ENCODE assay signal across 24 cellular contexts in the genomic region with DNA sequence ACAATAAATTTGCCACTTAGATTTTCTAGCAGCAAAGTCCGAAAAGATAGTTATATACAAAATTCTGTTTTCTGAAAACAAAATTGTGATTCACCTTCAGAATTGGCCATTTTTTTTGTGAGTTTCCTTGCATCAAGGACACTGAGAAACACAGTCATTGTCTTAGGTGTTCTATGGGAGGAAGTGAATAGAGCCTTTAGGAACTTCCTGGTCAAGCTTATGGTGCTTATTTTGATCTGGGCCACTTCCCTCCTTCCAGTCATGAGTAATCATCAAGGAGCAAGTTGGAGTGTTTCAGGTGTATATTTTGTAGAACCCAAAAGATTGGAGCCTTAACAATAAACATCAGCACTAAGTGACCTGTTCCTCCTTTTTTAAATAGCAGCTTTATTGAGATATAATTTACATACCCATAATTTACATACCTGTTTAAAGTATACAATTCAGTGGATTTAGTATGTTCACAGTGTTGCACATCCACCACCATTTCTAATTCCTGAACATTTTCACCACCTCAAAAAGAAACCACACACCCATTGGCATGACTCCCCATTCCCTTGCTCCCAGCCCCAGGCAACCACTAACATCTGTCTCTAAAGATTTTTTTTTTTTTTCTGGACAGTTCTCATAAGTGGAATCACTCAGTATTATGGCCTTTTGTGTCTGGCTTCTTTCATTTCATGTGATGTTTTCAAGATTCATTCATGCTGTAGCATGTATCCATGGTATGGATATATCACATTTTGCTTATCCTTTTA. TPM values are rescaled to one million over a fixed set of nuclear protein-coding genes. Genes with fewer than 3 reads are reported as not detected.
DNase-seq lines count a peak whose midpoint lies in the region; ATAC-seq, FAIRE-seq and TF ChIP-seq lines count a peak whose summit lies in the region.
"Had no signal": no experiment of that assay in that cellular context is flagged by ENCODE, and none has a peak within 500 bp of the region (broad histone marks: within the 10 kb centered on the region; RNA-seq: fewer than 3 reads in every experiment).

No MANE protein-coding gene starts in this region.

- POLR2A ChIA-PET in endothelial cell of umbilical vein (lab: Charles Lee): no interaction called here

- H3K9me1 ChIP-seq in endothelial cell of umbilical vein (replicated peaks; ENCODE audit: control insufficient read depth, extremely low read depth, insufficient read depth, low read length): no peaks in the 10 kb centered on the region

- peak overlapping the region; percentile 53 for H3K4me2 ChIP-seq in endothelial cell of umbilical vein (ENCODE audit: insufficient read depth, low read length)

- no peaks in the 10 kb centered on the region for H3K9me3 ChIP-seq in endothelial cell of umbilical vein (replicated peaks; ENCODE audit: control insufficient read depth, insufficient read depth, low read length)
- H3K9me3 ChIP-seq: Peyer's patch, SJSA1 had no signal

- H3K27me3 Mint-ChIP-seq in activated T-cell treated with anti-CD3 and anti-CD28 coated beads, Interleukin-2, amount 50 U/mL, for 72 hours (ENCODE audit: low read depth): no peaks in the 10 kb centered on the region

- H3K9ac ChIP-seq in endothelial cell of umbilical vein (replicated peaks; ENCODE audit: extremely low read depth, insufficient read depth, low read length): no peak overlapping the region

- H3K36me3 ChIP-seq in endothelial cell of umbilical vein (ENCODE audit: control insufficient read depth in 2 of 2, extremely low read depth in 1 of 2, insufficient read depth in 2 of 2, low read length in 2 of 2): peaks cover 5 to 27% of the 10 kb centered on the region in 2 experiments

- H3K79me2 ChIP-seq in endothelial cell of umbilical vein (ENCODE audit: control insufficient read depth, insufficient read depth, low read length): no peaks in the 10 kb centered on the region

- dilution Hi-C loops in endothelial cell of umbilical vein (cut with MboI; ENCODE audit: extremely low pct_ligation_motif_present, low sequenced_read_pairs): no loop called here

- no TSS peak for BruUV-seq in endothelial cell of umbilical vein (replicated peaks; lab: Mats Ljungman, UMichigan)

- TF ChIP-seq POLR2A in endothelial cell of umbilical vein (IDR thresholded peaks at IDR 0.05; ENCODE audit: low read depth, low read length): no peak

- CTCF ChIA-PET in endothelial cell of umbilical vein (lab: Charles Lee): interaction anchor here (0.7 to 1.4 kb wide), 3 partner anchors 17 to 59 kb away, joined by 3 to 6 read pairs (median 3); no protein-coding TSS in a partner anchor

- intact Hi-C loops in endothelial cell of umbilical vein (cut with micrococcal nuclease) (no loop called here), left cardiac atrium (cut with DNase I) (no loop called here)

- no peak overlapping the region for H2AFZ ChIP-seq in endothelial cell of umbilical vein (ENCODE audit: low read depth, low read length)

- no peaks in the 10 kb centered on the region for H4K20me1 ChIP-seq in endothelial cell of umbilical vein (replicated peaks; ENCODE audit: control insufficient read depth, extremely low read depth, insufficient read depth, low read length)

- FAIRE-seq in endothelial cell of umbilical vein (lab: Jason Lieb, UNC): peak; percentile 79
- FAIRE-seq: GM12891, H54, K562 had no signal

- no peaks in the 10 kb centered on the region for H3K4me1 Mint-ChIP-seq in activated T-cell treated with anti-CD3 and anti-CD28 coated beads, Interleukin-2, amount 50 U/mL, for 72 hours (ENCODE audit: low read depth)

- no peak overlapping the region for H3K27ac ChIP-seq in endothelial cell of umbilical vein (ENCODE audit: insufficient read depth, low read depth, low read length)
- H3K27ac ChIP-seq: Peyer's patch, SJSA1 had no signal

- ATAC-seq in activated T-cell treated with anti-CD3 and anti-CD28 coated beads, Interleukin-2, amount 50 U/mL, for 72 hours (replicated peaks in 1 of 2): no peak
- no peak for ATAC-seq in left cardiac atrium
- no peak for ATAC-seq in HG02642 (IDR thresholded peaks at IDR 0.05; ENCODE audit: poor library complexity, unreplicated experiment)
- ATAC-seq: K562, Right ventricle myocardium inferior had no signal

- H3K36me3 Mint-ChIP-seq in activated T-cell treated with anti-CD3 and anti-CD28 coated beads, Interleukin-2, amount 50 U/mL, for 72 hours (ENCODE audit: insufficient read depth in 2 of 2): peaks cover 18 to 41% of the 10 kb centered on the region in 2 donors

- peaks cover 17% of the 10 kb centered on the region for H3K4me1 ChIP-seq in endothelial cell of umbilical vein (ENCODE audit: control insufficient read depth, extremely low read depth, insufficient read depth, low read length)
- H3K4me1 ChIP-seq: Peyer's patch, SJSA1 had no signal

- no peak overlapping the region for H3K4me3 ChIP-seq in endothelial cell of umbilical vein (replicated peaks in 1 of 3; ENCODE audit: insufficient read depth in 1 of 3, low read depth in 1 of 3, low read length in 3 of 3)
- H3K4me3 ChIP-seq: K562, Peyer's patch, SJSA1 had no signal

- DNase-seq in activated T-cell treated with anti-CD3 and anti-CD28 coated beads, Interleukin-2, amount 50 U/mL, for 72 hours: no peak
- no peak for DNase-seq in activated T-cell treated with anti-CD3 and anti-CD28 coated beads, Interleukin-2, amount 50 U/mL, for 48 hours
- DNase-seq in M059J (ENCODE audit: low read depth) (peak; percentile 19), endothelial cell of umbilical vein (ENCODE audit: low read depth, low spot score) (peak; percentile 25), myocyte (ENCODE audit: low read depth) (peak; percentile 65), occipital lobe (lab: John Stamatoyannopoulos, UW) (no peak), left cardiac atrium (no peak)
- DNase-seq: 8988T, DMS79 treated with DMSO at 0.1 percent for 48 hours, NCI-H1092 treated with DMSO at 0.1 percent for 48 hours, NCI-H1436 treated with DMSO at 0.1 percent for 48 hours, NCI-H2029, NCI-H2227 treated with DMSO at 0.1 percent for 48 hours, NCI-H510A treated with DMSO at 0.1 percent for 48 hours, NCI-H774, Peyer's patch had no signal

- H3K4me3 Mint-ChIP-seq in activated T-cell treated with anti-CD3 and anti-CD28 coated beads, Interleukin-2, amount 50 U/mL, for 72 hours: no peak overlapping the region
- H3K4me3 Mint-ChIP-seq: CD14-positive monocyte had no signal

- no peak for TF ChIP-seq CTCF in endothelial cell of umbilical vein (IDR thresholded peaks at IDR 0.05; ENCODE audit: extremely low read depth in 1 of 2, insufficient read depth in 1 of 2, low read depth in 1 of 2, low read length in 2 of 2)

- H3K27me3 ChIP-seq in endothelial cell of umbilical vein (ENCODE audit: control insufficient read depth in 2 of 2, insufficient read depth in 2 of 2, low read length in 2 of 2): no peaks in the 10 kb centered on the region
- H3K27me3 ChIP-seq: Peyer's patch, SJSA1 had no signal

- no peaks in the 10 kb centered on the region for H3K9me3 Mint-ChIP-seq in activated T-cell treated with anti-CD3 and anti-CD28 coated beads, Interleukin-2, amount 50 U/mL, for 72 hours

- H3K27ac Mint-ChIP-seq in activated T-cell treated with anti-CD3 and anti-CD28 coated beads, Interleukin-2, amount 50 U/mL, for 72 hours: peak overlapping the region; percentile 61

RNA-seq across cellular contexts. Expression of a gene that starts 17.6 kb away (rescaled TPM):
- 1 to 10 TPM in 1 of 2 donors, under 1 TPM in 1; 0.60 to 1.5 TPM for total RNA-seq in activated T-cell treated with anti-CD3 and anti-CD28 coated beads, Interleukin-2, amount 50 U/mL, for 72 hours
- 0.34 TPM in 2 replicates for total RNA-seq in M059J (2014; rRNA removed; shearing (Covaris generic))
- total RNA-seq in endothelial cell of umbilical vein (0.67 and 1.1 TPM in 2 replicates), myocyte (not detected in 2 replicates), occipital lobe (8.0 TPM), left cardiac atrium (1 to 10 TPM; 6.4 to 6.5 TPM)
- 0.26 and 0.54 TPM in 2 replicates for polyA plus RNA-seq in endothelial cell of umbilical vein
- 0.06 and 0.24 TPM in 2 replicates for polyA plus RNA-seq in endothelial cell of umbilical vein (2011; cell fraction: cytosol; rRNA removed)
- 2.6 and 3.4 TPM in 2 replicates for polyA plus RNA-seq in endothelial cell of umbilical vein (2011; cell fraction: nucleus; rRNA removed)
- 0.43 and 1.3 TPM in 2 replicates for polyA plus RNA-seq in endothelial cell of umbilical vein (2012)
- polyA minus RNA-seq in endothelial cell of umbilical vein: 0.17 and 0.36 TPM in 2 replicates
- polyA minus RNA-seq in endothelial cell of umbilical vein (2011; cell fraction: cytosol; rRNA and poly(A)+ RNA removed): not detected
- polyA minus RNA-seq in endothelial cell of umbilical vein (2011; cell fraction: nucleus; rRNA and poly(A)+ RNA removed): 0.24 TPM in 1 of 2 replicates, not detected in the other
- polyA plus RNA-seq in myocyte (2012): 0.04 TPM
- total RNA-seq: SJSA1 had no signal
- polyA plus RNA-seq: AG04450, CD14-positive monocyte had no signal

RNA-seq across cellular contexts. Expression of a gene that starts 36.1 kb away (rescaled TPM):
- total RNA-seq in activated T-cell treated with anti-CD3 and anti-CD28 coated beads, Interleukin-2, amount 50 U/mL, for 72 hours: under 1 TPM in 1 of 2 donors, not detected in 1; 0.19 TPM
- total RNA-seq in M059J (2014; rRNA removed; shearing (Covaris generic)): not detected in 2 replicates
- total RNA-seq in endothelial cell of umbilical vein: not detected in 2 replicates
- not detected in 2 replicates for polyA plus RNA-seq in endothelial cell of umbilical vein
- polyA plus RNA-seq in endothelial cell of umbilical vein (2011; cell fraction: cytosol; rRNA removed): 0.04 TPM in 1 of 2 replicates, not detected in the other
- 0.09 TPM in 1 of 2 replicates, not detected in the other for polyA plus RNA-seq in endothelial cell of umbilical vein (2011; cell fraction: nucleus; rRNA removed)
- polyA plus RNA-seq in endothelial cell of umbilical vein (2012): not detected in 2 replicates
- polyA minus RNA-seq in endothelial cell of umbilical vein: not detected in 2 replicates
- polyA minus RNA-seq in endothelial cell of umbilical vein (2011; cell fraction: cytosol; rRNA and poly(A)+ RNA removed): not detected
- not detected in 2 replicates for polyA minus RNA-seq in endothelial cell of umbilical vein (2011; cell fraction: nucleus; rRNA and poly(A)+ RNA removed)
- total RNA-seq in myocyte: 0.10 TPM in 1 of 2 replicates, not detected in the other
- 0.06 TPM for polyA plus RNA-seq in myocyte (2012)
- 0.16 TPM for total RNA-seq in occipital lobe
- under 1 TPM in 1 of 2 donors, not detected in 1; 0.24 TPM for total RNA-seq in left cardiac atrium
- total RNA-seq: K562, SJSA1 had no signal
- polyA plus RNA-seq: AG04450, CD14-positive monocyte had no signal

RNA-seq across cellular contexts. Expression of a gene that starts 48.7 kb away (rescaled TPM):
- total RNA-seq in activated T-cell treated with anti-CD3 and anti-CD28 coated beads, Interleukin-2, amount 50 U/mL, for 72 hours: 100 to 1,000 TPM; 168 to 185 TPM
- 196 and 292 TPM in 2 replicates for total RNA-seq in M059J (2014; rRNA removed; shearing (Covaris generic))
- total RNA-seq in endothelial cell of umbilical vein (140 and 142 TPM in 2 replicates), myocyte (126 and 131 TPM in 2 replicates), occipital lobe (20.7 TPM), left cardiac atrium (100 to 1,000 TPM; 117 to 119 TPM)
- polyA plus RNA-seq in endothelial cell of umbilical vein: 166 and 354 TPM in 2 replicates
- 182 and 258 TPM in 2 replicates for polyA plus RNA-seq in endothelial cell of umbilical vein (2011; cell fraction: cytosol; rRNA removed)
- 86.0 and 117 TPM in 2 replicates for polyA plus RNA-seq in endothelial cell of umbilical vein (2011; cell fraction: nucleus; rRNA removed)
- 188 and 195 TPM in 2 replicates for polyA plus RNA-seq in endothelial cell of umbilical vein (2012)
- polyA minus RNA-seq in endothelial cell of umbilical vein: 62.6 and 67.5 TPM in 2 replicates
- 23.2 TPM for polyA minus RNA-seq in endothelial cell of umbilical vein (2011; cell fraction: cytosol; rRNA and poly(A)+ RNA removed)
- polyA minus RNA-seq in endothelial cell of umbilical vein (2011; cell fraction: nucleus; rRNA and poly(A)+ RNA removed): 30.0 and 35.6 TPM in 2 replicates
- 146 TPM for polyA plus RNA-seq in myocyte (2012)

RNA-seq across cellular contexts. Expression of a gene that starts 58.7 kb away (rescaled TPM):
- total RNA-seq in activated T-cell treated with anti-CD3 and anti-CD28 coated beads, Interleukin-2, amount 50 U/mL, for 72 hours: 1 to 10 TPM in 1 of 2 donors, under 1 TPM in 1; 0.21 to 1.2 TPM
- 0.39 TPM in 1 of 2 replicates, not detected in the other for total RNA-seq in M059J (2014; rRNA removed; shearing (Covaris generic))
- total RNA-seq in endothelial cell of umbilical vein (not detected in 2 replicates), myocyte (0.08 and 0.57 TPM in 2 replicates), occipital lobe (not detected), left cardiac atrium (not detected)
- 0.06 TPM in 1 of 2 replicates, not detected in the other for polyA plus RNA-seq in endothelial cell of umbilical vein
- 0.03 and 0.07 TPM in 2 replicates for polyA plus RNA-seq in endothelial cell of umbilical vein (2011; cell fraction: cytosol; rRNA removed)
- 0.07 and 0.24 TPM in 2 replicates for polyA plus RNA-seq in endothelial cell of umbilical vein (2011; cell fraction: nucleus; rRNA removed)
- 0.27 and 0.31 TPM in 2 replicates for polyA plus RNA-seq in endothelial cell of umbilical vein (2012)
- not detected in 2 replicates for polyA minus RNA-seq in endothelial cell of umbilical vein
- not detected for polyA minus RNA-seq in endothelial cell of umbilical vein (2011; cell fraction: cytosol; rRNA and poly(A)+ RNA removed)
- polyA minus RNA-seq in endothelial cell of umbilical vein (2011; cell fraction: nucleus; rRNA and poly(A)+ RNA removed): not detected in 2 replicates
- 0.04 TPM for polyA plus RNA-seq in myocyte (2012)
- total RNA-seq: Peyer's patch, Right ventricle myocardium inferior had no signal
- polyA plus RNA-seq: CD14-positive monocyte had no signal

Comparison
In these comparisons a context has a peak if more than half of its experiments do, and no peak if none do; other contexts are left out.
1. DNase-seq: peak in M059J (single experiment), endothelial cell of umbilical vein (single experiment) and myocyte (single experiment); none in activated T-cell treated with anti-CD3 and anti-CD28 coated beads, Interleukin-2, amount 50 U/mL, for 72 hours (0 of 2), activated T-cell treated with anti-CD3 and anti-CD28 coated beads, Interleukin-2, amount 50 U/mL, for 48 hours (0 of 2), occipital lobe (single experiment) and left cardiac atrium (single experiment).